ENCODE assay signal across 36 cellular contexts in genomic region chr1:217968085-217968484, GRCh38.
"Had no signal": no experiment of that assay in that cellular context is flagged by ENCODE, and none has a peak within 500 bp of the region (broad histone marks: within the 10 kb centered on the region; RNA-seq: fewer than 3 reads in every experiment).

No MANE protein-coding gene starts in this region.

- H3K27me3 ChIP-seq: adrenal gland, ascending aorta, cardiac muscle cell had no signal

- DNase-seq: activated B cell treated with CpG ODN at 0.5 μM for 24 hours; activated CD4-positive, alpha-beta memory T cell treated with anti-CD3 and anti-CD28 coated beads for 36 hours; activated CD4-positive, alpha-beta T cell treated with anti-CD3 and anti-CD28 coated beads for 4 hours; activated CD4-positive, alpha-beta T cell treated with anti-CD3 and anti-CD28 coated beads, Interleukin-2, amount 10 ng/mL, durations not matched to agents 24 days and 14 days; activated CD4-positive, alpha-beta T cell treated with anti-CD3 and anti-CD28 coated beads, Interleukin-2, amount 50 U/mL, for 1 hour; activated CD4-positive, alpha-beta T cell treated with anti-CD3 and anti-CD28 coated beads, Interleukin-2, amount 50 U/mL, for 4 hours; activated CD4-positive, CD25-positive, alpha-beta regulatory T cell treated with anti-CD3 and anti-CD28 coated beads, Interleukin-2, amount 50 U/mL, for 72 hours; activated CD8-positive, alpha-beta memory T cell treated with anti-CD3 and anti-CD28 coated beads, Interleukin-2, amount 50 U/mL, for 4 hours; activated CD8-positive, alpha-beta T cell treated with anti-CD3 and anti-CD28 coated beads for 36 hours; activated effector memory CD4-positive, alpha-beta T cell treated with anti-CD3 and anti-CD28 coated beads, Interleukin-2, amount 50 U/mL, for 16 hours; activated gamma-delta T cell treated with Interleukin-2 at 50 U/mL for 16 hours; activated naive CD4-positive, alpha-beta T cell; activated naive CD4-positive, alpha-beta T cell treated with anti-CD3 and anti-CD28 coated beads for 36 hours; activated naive CD4-positive, alpha-beta T cell treated with anti-CD3 and anti-CD28 coated beads, Interleukin-2, amount 50 U/mL, for 16 hours; activated naive CD8-positive, alpha-beta T cell treated with anti-CD3 and anti-CD28 coated beads, Interleukin-2, amount 10 ng/mL, durations not matched to agents 7 days and 5 days; activated T-cell treated with anti-CD3 and anti-CD28 coated beads for 4 hours; activated T-cell treated with anti-CD3 and anti-CD28 coated beads, Interleukin-2, amount 50 U/mL, for 1 hour; activated T-cell treated with anti-CD3 and anti-CD28 coated beads, Interleukin-2, amount 50 U/mL, for 4 hours; activated T-cell treated with anti-CD3 and anti-CD28 coated beads, Interleukin-2, amount 50 U/mL, for 72 hours; adrenal gland; amniotic stem cell; caudate nucleus; SW 1271; T-helper 1 cell; T-helper 2 cell; T-helper 9 cell had no signal

- H3K27ac Mint-ChIP-seq: activated B cell treated with CpG ODN at 0.5 μM for 24 hours; activated CD4-positive, alpha-beta memory T cell treated with anti-CD3 and anti-CD28 coated beads for 36 hours; activated CD4-positive, alpha-beta T cell treated with anti-CD3 and anti-CD28 coated beads, Interleukin-2, amount 10 ng/mL, durations not matched to agents 24 days and 14 days; activated CD8-positive, alpha-beta T cell treated with anti-CD3 and anti-CD28 coated beads for 36 hours; activated naive CD4-positive, alpha-beta T cell treated with anti-CD3 and anti-CD28 coated beads for 36 hours; activated naive CD4-positive, alpha-beta T cell treated with anti-CD3 and anti-CD28 coated beads, Interleukin-2, amount 50 U/mL, for 72 hours; activated naive CD8-positive, alpha-beta T cell treated with anti-CD3 and anti-CD28 coated beads, Interleukin-2, amount 10 ng/mL, durations not matched to agents 7 days and 5 days; activated T-cell treated with anti-CD3 and anti-CD28 coated beads, Interleukin-2, amount 50 U/mL, for 72 hours; activated T-helper 1 cell treated with anti-CD3 and anti-CD28 coated beads, Interleukin-12 subunit alpha, Interleukin-12 subunit beta, Interleukin-2, Interleukin-4 antibody, amounts not matched to agents 30 ng/mL and 10 ng/mL and 1 ng/mL, durations not matched to agents 14 hours and 24 hours and 36 hours; activated T-helper 17 cell treated with anti-CD3 and anti-CD28 coated beads, Interleukin-2, amount 50 U/mL, for 72 hours; brain; T-helper 1 cell treated with Interleukin-12 subunit alpha and Interleukin-12 subunit beta and Interleukin-4 antibody, amounts not matched to agents 30 μg/mL and 1 μg/mL, for 36 hours; T-helper 2 cell treated with Interferon-gamma antibody and Interleukin-4, amounts not matched to agents 5 μg/mL and 100 μg/mL, for 36 hours had no signal

- ATAC-seq: activated CD8-positive, alpha-beta T cell treated with anti-CD3 and anti-CD28 coated beads for 36 hours; activated naive CD4-positive, alpha-beta T cell treated with anti-CD3 and anti-CD28 coated beads, Interleukin-2, amount 50 U/mL, for 72 hours; activated T-cell treated with anti-CD3 and anti-CD28 coated beads, Interleukin-2, amount 50 U/mL, for 4 hours; activated T-cell treated with anti-CD3 and anti-CD28 coated beads, Interleukin-2, amount 50 U/mL, for 72 hours; activated T-helper 17 cell treated with anti-CD3 and anti-CD28 coated beads, Interleukin-2, amount 50 U/mL, for 72 hours had no signal

- H3K9me3 Mint-ChIP-seq: activated CD8-positive, alpha-beta T cell treated with anti-CD3 and anti-CD28 coated beads for 36 hours had no signal

- H3K36me3 ChIP-seq: adrenal gland, ascending aorta, cardiac muscle cell had no signal

- H3K4me1 ChIP-seq: adrenal gland, ascending aorta had no signal

- H3K4me3 ChIP-seq: adrenal gland, ascending aorta, cardiac muscle cell had no signal

- H3K4me3 Mint-ChIP-seq: activated B cell treated with CpG ODN at 0.5 μM for 24 hours; activated CD4-positive, alpha-beta memory T cell treated with anti-CD3 and anti-CD28 coated beads for 36 hours; activated CD4-positive, alpha-beta T cell treated with anti-CD3 and anti-CD28 coated beads, Interleukin-2, amount 10 ng/mL, durations not matched to agents 24 days and 14 days; activated CD8-positive, alpha-beta T cell treated with anti-CD3 and anti-CD28 coated beads for 36 hours; activated naive CD4-positive, alpha-beta T cell treated with anti-CD3 and anti-CD28 coated beads for 36 hours; activated naive CD8-positive, alpha-beta T cell treated with anti-CD3 and anti-CD28 coated beads, Interleukin-2, amount 10 ng/mL, durations not matched to agents 7 days and 5 days; activated T-cell treated with anti-CD3 and anti-CD28 coated beads, Interleukin-2, amount 50 U/mL, for 4 hours; activated T-cell treated with anti-CD3 and anti-CD28 coated beads, Interleukin-2, amount 50 U/mL, for 72 hours; activated T-helper 1 cell treated with anti-CD3 and anti-CD28 coated beads, Interleukin-12 subunit alpha, Interleukin-12 subunit beta, Interleukin-2, Interleukin-4 antibody, amounts not matched to agents 30 ng/mL and 10 ng/mL and 1 ng/mL, durations not matched to agents 14 hours and 24 hours and 36 hours; activated T-helper 17 cell treated with anti-CD3 and anti-CD28 coated beads, Interleukin-2, amount 50 U/mL, for 72 hours; brain; central memory CD8-positive, alpha-beta T cell; T-helper 1 cell treated with Interleukin-12 subunit alpha and Interleukin-12 subunit beta and Interleukin-4 antibody, amounts not matched to agents 30 μg/mL and 1 μg/mL, for 36 hours; T-helper 2 cell treated with Interferon-gamma antibody and Interleukin-4, amounts not matched to agents 5 μg/mL and 100 μg/mL, for 36 hours had no signal

- H3K36me3 Mint-ChIP-seq: activated CD4-positive, alpha-beta memory T cell treated with anti-CD3 and anti-CD28 coated beads for 36 hours; activated naive CD8-positive, alpha-beta T cell treated with anti-CD3 and anti-CD28 coated beads, Interleukin-2, amount 10 ng/mL, durations not matched to agents 7 days and 5 days; brain had no signal

- H3K9me3 ChIP-seq: adrenal gland, ascending aorta had no signal

- H3K27ac ChIP-seq: adrenal gland, ascending aorta, cardiac muscle cell, VCaP had no signal

- H3K27me3 Mint-ChIP-seq: activated B cell treated with CpG ODN at 0.5 μM for 24 hours; activated CD4-positive, alpha-beta memory T cell treated with anti-CD3 and anti-CD28 coated beads for 36 hours; activated CD4-positive, alpha-beta T cell treated with anti-CD3 and anti-CD28 coated beads, Interleukin-2, amount 10 ng/mL, durations not matched to agents 24 days and 14 days; activated CD8-positive, alpha-beta T cell treated with anti-CD3 and anti-CD28 coated beads for 36 hours; activated naive CD8-positive, alpha-beta T cell treated with anti-CD3 and anti-CD28 coated beads, Interleukin-2, amount 10 ng/mL, durations not matched to agents 7 days and 5 days; activated T-helper 17 cell treated with anti-CD3 and anti-CD28 coated beads, Interleukin-2, amount 50 U/mL, for 72 hours; central memory CD8-positive, alpha-beta T cell had no signal

- H3K4me1 Mint-ChIP-seq: activated B cell treated with CpG ODN at 0.5 μM for 24 hours; activated CD4-positive, alpha-beta T cell treated with anti-CD3 and anti-CD28 coated beads, Interleukin-2, amount 10 ng/mL, durations not matched to agents 24 days and 14 days; activated naive CD8-positive, alpha-beta T cell treated with anti-CD3 and anti-CD28 coated beads, Interleukin-2, amount 10 ng/mL, durations not matched to agents 7 days and 5 days; activated T-helper 17 cell treated with anti-CD3 and anti-CD28 coated beads, Interleukin-2, amount 50 U/mL, for 72 hours; brain; central memory CD8-positive, alpha-beta T cell had no signal
